ENCODE assay signal across 7 cellular contexts in genomic region chr10:115093286-115093775, GRCh38. TPM values are rescaled to one million over a fixed set of nuclear protein-coding genes. Genes with fewer than 3 reads are reported as not detected.
DNase-seq lines count a peak whose midpoint lies in the region; ATAC-seq, FAIRE-seq and TF ChIP-seq lines count a peak whose summit lies in the region.

Gene ATRNL1 (plus strand): TSS chr10:115093365. CDS start chr10:115093751, 386 bp downstream.

- POLR2A ChIA-PET in WTC11 (lab: Charles Lee): no interaction called here

- DNase-seq in HTR-8/SVneo (ENCODE audit: insufficient read length, low spot score) (peak; percentile 8), WTC11 (ENCODE audit: low spot score) (peak; percentile 67), foreskin fibroblast (peak; percentile 16 to 76), neural crest cell (ENCODE audit: low read depth, low spot score) (peak; percentile 56), epidermal melanocyte (ENCODE audit: insufficient read length, low spot score) (no peak)

- peak within 1 kb of the TSS; percentile 84 for H3K4me3 Mint-ChIP-seq in WTC11
- H3K4me3 Mint-ChIP-seq in neural crest cell: peak within 1 kb of the TSS; percentile 99

- no peaks in the 10 kb centered on the region for H3K9me3 Mint-ChIP-seq in WTC11
- H3K9me3 Mint-ChIP-seq in neural crest cell: no peaks in the 10 kb centered on the region

- H3K27me3 Mint-ChIP-seq in WTC11 (ENCODE audit: low read depth): peaks cover 24% of the 10 kb centered on the region
- H3K27me3 Mint-ChIP-seq in neural crest cell (ENCODE audit: low read depth): peaks cover 7% of the 10 kb centered on the region

- CTCF ChIA-PET in WTC11 (lab: Charles Lee): interaction anchor here (0.7 to 1.8 kb wide), 2 partner anchors 214 to 217 kb away, joined by 4 to 10 read pairs; no protein-coding TSS in a partner anchor

- H3K27ac Mint-ChIP-seq in WTC11 (0 out of 2 replicates have a peak within 1 kb of the TSS, but pooled peaks have one; percentile 37), neural crest cell (ENCODE audit: unreplicated experiment) (peak within 1 kb of the TSS; percentile 96)

- TF ChIP-seq CTCF in GM12875 (IDR thresholded peaks at IDR 0.05; ENCODE audit: borderline replicate concordance, insufficient read depth, low read depth, low read length): no peak
- no peak for TF ChIP-seq CTCF in WTC11 (IDR thresholded peaks at IDR 0.05)
- TF ChIP-seq CTCF in foreskin fibroblast (IDR thresholded peaks at IDR 0.05; ENCODE audit: low read depth, low read length): no peak
- TF ChIP-seq CTCF in neural crest cell (conservative IDR thresholded peaks at IDR 0.05): no peak

- H3K4me1 Mint-ChIP-seq in WTC11: peaks cover 35% of the 10 kb centered on the region
- H3K4me1 Mint-ChIP-seq in neural crest cell: peaks cover 38% of the 10 kb centered on the region

- H3K36me3 Mint-ChIP-seq in WTC11 (no peaks in the 10 kb centered on the region), neural crest cell (ENCODE audit: low read depth) (no peaks in the 10 kb centered on the region)

- peak within 1 kb of the TSS; percentile 77 for H3K4me3 ChIP-seq in GM12875 (ENCODE audit: low read depth, low read length)
- peak within 1 kb of the TSS; percentile 49 to 66 for H3K4me3 ChIP-seq in foreskin fibroblast (ENCODE audit: low read depth in 1 of 2, low read length in 2 of 2)

- ATAC-seq in GM21526 (IDR thresholded peaks at IDR 0.05; ENCODE audit: low FRiP score, unreplicated experiment) (peak; percentile 56), WTC11 (peak; percentile 58)

- no peak for FAIRE-seq in HTR-8/SVneo (lab: Jason Lieb, UNC)

TF ChIP-seq in WTC11, 78 proteins besides CTCF, POLR2A, EP300 and RAD21:
- TF ChIP-seq HMGXB4 (CRISPR knock-in tag; IDR thresholded peaks at IDR 0.05): peak; percentile 87; the same call in 1 of the 2 replicates
- TF ChIP-seq ZNF512 (CRISPR knock-in tag; IDR thresholded peaks at IDR 0.05; ENCODE audit: borderline replicate concordance): no peak
- TF ChIP-seq E2F4 (CRISPR knock-in tag; IDR thresholded peaks at IDR 0.05; ENCODE audit: borderline replicate concordance, low read depth): 0 out of 2 replicates have a peak, but pooled peaks have one; percentile 28
- 0 out of 2 replicates have a peak, but pooled peaks have one; percentile 15 for TF ChIP-seq SP1 (CRISPR knock-in tag; conservative IDR thresholded peaks at IDR 0.05)
- TF ChIP-seq ETV6 (CRISPR knock-in tag; IDR thresholded peaks at IDR 0.05): peak; percentile 19; the same call in 1 of the 2 replicates
- no peak for TF ChIP-seq E2F1 (CRISPR knock-in tag; IDR thresholded peaks at IDR 0.05)
- TF ChIP-seq ARID4B (CRISPR knock-in tag; IDR thresholded peaks at IDR 0.05; ENCODE audit: borderline replicate concordance): no peak
- TF ChIP-seq ZNF121 (CRISPR knock-in tag; IDR thresholded peaks at IDR 0.05): no peak
- peak; percentile 54; the same call in 1 of the 2 replicates for TF ChIP-seq FOXP1 (CRISPR knock-in tag; IDR thresholded peaks at IDR 0.05; ENCODE audit: borderline replicate concordance)
- TF ChIP-seq E2F5 (CRISPR knock-in tag; IDR thresholded peaks at IDR 0.05): 0 out of 2 replicates have a peak, but pooled peaks have one; percentile 14

RNA-seq across cellular contexts. Expression of gene ATRNL1, which starts in this region (rescaled TPM):
- 25.0 to 28.7 TPM (median 26.7 TPM) in 3 replicates for total RNA-seq in WTC11 (2021)
- 44.1 and 46.9 TPM in 2 replicates for total RNA-seq in neural crest cell
